17 cellular contexts compared by ENCODE assay signal in genomic region chr7:23907012-23907411, GRCh38.
DNase-seq lines count a peak whose midpoint lies in the region; ATAC-seq and TF ChIP-seq lines count a peak whose summit lies in the region.
"Had no signal": no experiment of that assay in that cellular context is flagged by ENCODE, and none has a peak within 500 bp of the region (broad histone marks: within the 10 kb centered on the region; RNA-seq: fewer than 3 reads in every experiment).

No MANE protein-coding gene starts in this region.

- TF ChIP-seq CTCF in Panc1 (IDR thresholded peaks at IDR 0.05): no peak
- TF ChIP-seq CTCF in mammary epithelial cell (conservative IDR thresholded peaks at IDR 0.05 in 1 of 2, IDR thresholded peaks at IDR 0.05 in 1 of 2; ENCODE audit: extremely low read depth in 1 of 2, insufficient read depth in 1 of 2, low read depth in 1 of 2, low read length in 2 of 2): no peak
- TF ChIP-seq CTCF in omental fat pad (IDR thresholded peaks at IDR 0.05): no peak

- dilution Hi-C loops in mammary epithelial cell (cut with HindIII; ENCODE audit: low sequenced_read_pairs): no loop called here

- H3K9ac ChIP-seq in mammary epithelial cell (ENCODE audit: insufficient read depth, low read length): no peak overlapping the region

- WGBS in mammary epithelial cell (ENCODE audit: low coverage, missing lambda C conversion rate): 26% methylated on average over 2 of the region's 2 CpGs

- BruUV-seq in Panc1 (replicated peaks; lab: Mats Ljungman, UMichigan) (no TSS peak), mammary epithelial cell (replicated peaks; lab: Mats Ljungman, UMichigan) (no TSS peak)

- peak; percentile 42; the same call in 1 of the 2 replicates for ATAC-seq in Panc1
- ATAC-seq in omental fat pad (ENCODE audit: low FRiP score): peak; percentile 86
- no peak for ATAC-seq in HG03135 (IDR thresholded peaks at IDR 0.05; ENCODE audit: unreplicated experiment)

- H4K20me1 ChIP-seq in mammary epithelial cell (ENCODE audit: insufficient read depth, low read length): no peaks in the 10 kb centered on the region

- H3K27me3 ChIP-seq in Panc1 (ENCODE audit: control insufficient read depth, insufficient read depth, low read length) (no peaks in the 10 kb centered on the region), mammary epithelial cell (ENCODE audit: insufficient read depth, low read length) (peaks cover 2% of the 10 kb centered on the region)
- H3K27me3 ChIP-seq: MG63, SJCRH30 had no signal

- H2AFZ ChIP-seq in mammary epithelial cell (ENCODE audit: low read depth, low read length): no peak overlapping the region

- CTCF ChIA-PET in Panc1 (lab: Charles Lee) (no interaction called here), mammary epithelial cell (lab: Charles Lee; ENCODE audit: low non-redundant PET) (no interaction called here)

- in situ Hi-C loops in Panc1 (cut with HindIII; ENCODE audit: low pct_unique_long_range_greater_than_20kb, low sequenced_read_pairs) (no loop called here), mammary epithelial cell (cut with MboI; ENCODE audit: low sequenced_read_pairs in 2 of 2) (no loop called here)

- H3K4me3 ChIP-seq in Panc1 (ENCODE audit: low read depth in 2 of 2, low read length in 2 of 2) (no peak overlapping the region), mammary epithelial cell (replicated peaks in 1 of 3; ENCODE audit: insufficient read depth in 1 of 3, low read depth in 2 of 3, low read length in 3 of 3) (no peak overlapping the region)
- H3K4me3 ChIP-seq: MG63, SJCRH30 had no signal

- no peak overlapping the region for H3K27ac ChIP-seq in Panc1 (ENCODE audit: low read length)
- H3K27ac ChIP-seq in mammary epithelial cell (ENCODE audit: insufficient read depth, low read depth, low read length): no peak overlapping the region
- H3K27ac ChIP-seq: SJCRH30 had no signal

- H3K36me3 ChIP-seq in Panc1 (ENCODE audit: control insufficient read depth, insufficient read depth, low read length): no peaks in the 10 kb centered on the region
- no peaks in the 10 kb centered on the region for H3K36me3 ChIP-seq in mammary epithelial cell (ENCODE audit: insufficient read depth, low read length)
- H3K36me3 ChIP-seq: MG63, SJCRH30 had no signal

- peak; percentile 50 for DNase-seq in ELR (ENCODE audit: low read depth)
- no peak for DNase-seq in Panc1 (ENCODE audit: low read depth, low spot score)
- DNase-seq in mammary epithelial cell: peak; percentile 27
- no peak for DNase-seq in omental fat pad (ENCODE audit: low spot score)
- no peak for DNase-seq in NCI-H2227 treated with DMSO at 0.1 percent for 48 hours (lab: John Stamatoyannopoulos, UW)
- no peak for DNase-seq in iPS-NIHi7 (ENCODE audit: extremely low spot score)
- DNase-seq: AML-193, Caco-2, DMS53, HCEC 1CT, KG1, MG63, NCI-H1092 treated with DMSO at 0.1 percent for 48 hours, NCI-H187, NCI-H82, SJCRH30 had no signal

- no peaks in the 10 kb centered on the region for H3K4me1 ChIP-seq in Panc1 (ENCODE audit: control insufficient read depth, insufficient read depth, low read length)
- no peaks in the 10 kb centered on the region for H3K4me1 ChIP-seq in mammary epithelial cell (ENCODE audit: insufficient read depth, low read length)
- H3K4me1 ChIP-seq: Caco-2, SJCRH30 had no signal

- no peaks in the 10 kb centered on the region for H3K79me2 ChIP-seq in mammary epithelial cell (ENCODE audit: insufficient read depth, low read length)

- intact Hi-C loops in Panc1 (cut with micrococcal nuclease; ENCODE audit: unreplicated experiment) (no loop called here), mammary epithelial cell (cut with micrococcal nuclease) (no loop called here)

- H3K4me2 ChIP-seq in mammary epithelial cell (ENCODE audit: insufficient read depth, low read depth, low read length): no peak overlapping the region

- H3K9me3 ChIP-seq in Panc1 (ENCODE audit: control insufficient read depth, insufficient read depth, low read depth, low read length): no peaks in the 10 kb centered on the region
- no peaks in the 10 kb centered on the region for H3K9me3 ChIP-seq in mammary epithelial cell (replicated peaks; ENCODE audit: insufficient read depth, low read length)
- H3K9me3 ChIP-seq: Caco-2, MG63, SJCRH30 had no signal

- POLR2A ChIA-PET in Panc1 (lab: Charles Lee): no interaction called here

Comparison
In these comparisons a context has a peak if more than half of its experiments do, and no peak if none do; other contexts are left out.
1. DNase-seq: peak in ELR (single experiment) and mammary epithelial cell (single experiment); none in Panc1 (single experiment), omental fat pad (single experiment), NCI-H2227 treated with DMSO at 0.1 percent for 48 hours (single experiment) and iPS-NIHi7 (single experiment).